9 cellular contexts compared by ENCODE assay signal in genomic region chr7:2693420-2694121, GRCh38. TPM values are rescaled to one million over a fixed set of nuclear protein-coding genes. Genes with fewer than 3 reads are reported as not detected.
DNase-seq lines count a peak whose midpoint lies in the region; ATAC-seq, FAIRE-seq and TF ChIP-seq lines count a peak whose summit lies in the region.
"Not testable (repeated sequence)": the region's sequence is repeated elsewhere in the genome, so short reads cannot be mapped to it uniquely, and the experiment has no call there.
"Had no signal": no experiment of that assay in that cellular context is flagged by ENCODE, and none has a peak within 500 bp of the region (broad histone marks: within the 10 kb centered on the region; RNA-seq: fewer than 3 reads in every experiment).

No MANE protein-coding gene starts in this region.

- H2AFZ ChIP-seq in K562 (ENCODE audit: low read depth, low read length) (peak overlapping the region; percentile 45; the same call in 1 of the 2 replicates), HepG2 (ENCODE audit: low read length) (peak overlapping the region; percentile 42)

- not testable (repeated sequence) for H3K36me3 ChIP-seq in K562 (ENCODE audit: control insufficient read depth, insufficient read depth, low read length); HepG2 (replicated peaks in 1 of 2; ENCODE audit: control insufficient read depth in 1 of 2, insufficient read depth in 2 of 2, low read length in 2 of 2); upper lobe of right lung

- peak; percentile 69 for FAIRE-seq in GM18507 (lab: Jason Lieb, UNC)
- FAIRE-seq in K562 (lab: Jason Lieb, UNC); HepG2 (lab: Jason Lieb, UNC): not testable (repeated sequence)

- H3K27ac Mint-ChIP-seq in memory B cell = not testable (repeated sequence)

- POLR2A ChIA-PET in K562 (lab: Yijun Ruan, JAX) = interaction anchor here (0.6 to 1.2 kb wide), 3 partner anchors 17 to 1945 kb away, joined by 3 to 6 read pairs (median 4); no protein-coding TSS in a partner anchor
- POLR2A ChIA-PET in HepG2 (lab: Yijun Ruan, JAX) = interaction anchor here (1.2 kb wide), 1 partner anchor 16 kb away, joined by 5 read pairs; no protein-coding TSS in a partner anchor

- not testable (repeated sequence) for H3K9me3 Mint-ChIP-seq in memory B cell

- intact Hi-C loops in K562 (cut with micrococcal nuclease); HepG2 (cut with micrococcal nuclease; ENCODE audit: unreplicated experiment); upper lobe of right lung (cut with DNase I): not testable (repeated sequence)

- H3K4me2 ChIP-seq in K562 (ENCODE audit: insufficient read depth, low read length) = not testable (repeated sequence)
- H3K4me2 ChIP-seq in HepG2 (ENCODE audit: low read depth, low read length) = peak overlapping the region; percentile 85

- H4K20me1 ChIP-seq in K562 (replicated peaks; ENCODE audit: control insufficient read depth, insufficient read depth, low read length); HepG2 (ENCODE audit: insufficient read depth, low read length): not testable (repeated sequence)

- not testable (repeated sequence) for H3K36me3 Mint-ChIP-seq in memory B cell

- CTCF ChIA-PET in K562 (lab: Yijun Ruan, JAX; ENCODE audit: low intra/inter-chr PET ratio); HepG2 (lab: Yijun Ruan, JAX; ENCODE audit: low intra/inter-chr PET ratio, low total read pairs): not testable (repeated sequence)

- H3K4me3 Mint-ChIP-seq in memory B cell = peak overlapping the region; percentile 12

- not testable (repeated sequence) for TF ChIP-seq RAD21 in K562 (CRISPR knock-in tag; conservative IDR thresholded peaks at IDR 0.05 in 1 of 2, IDR thresholded peaks at IDR 0.05 in 1 of 2); HepG2 (CRISPR knock-in tag; IDR thresholded peaks at IDR 0.05)

- not testable (repeated sequence) for H3K79me2 ChIP-seq in K562 (ENCODE audit: control insufficient read depth, insufficient read depth, low read length); HepG2 (ENCODE audit: insufficient read depth, low read length)

- BruUV-seq in K562 (replicated peaks; lab: Mats Ljungman, UMichigan); HepG2 (replicated peaks; lab: Mats Ljungman, UMichigan): not testable (repeated sequence)

- 58% methylated on average over 19 of the region's 19 CpGs for WGBS in K562 (ENCODE audit: insufficient coverage, low coverage, missing lambda C conversion rate)
- WGBS in HepG2 (ENCODE audit: low lambda C conversion rate) = 7% methylated on average over 17 of the region's 19 CpGs

- H3K4me3 ChIP-seq in K562, upper lobe of right lung: not testable (repeated sequence)
- peak overlapping the region; percentile 32 to 58 (median 49); a peak in 5 of 6 replicates for H3K4me3 ChIP-seq in HepG2 (replicated peaks in 1 of 3; ENCODE audit: insufficient read depth in 1 of 3, low read depth in 2 of 3, low read length in 3 of 3)

- not testable (repeated sequence) for H3K27ac ChIP-seq in K562 (ENCODE audit: extremely low read depth, low read depth, low read length); HepG2 (ENCODE audit: extremely low read length, insufficient read depth, low read length); upper lobe of right lung

- not testable (repeated sequence) for H3K4me1 ChIP-seq in K562 (replicated peaks in 1 of 2; ENCODE audit: control insufficient read depth in 2 of 2, insufficient read depth in 2 of 2, low read length in 2 of 2); upper lobe of right lung
- H3K4me1 ChIP-seq in HepG2 (ENCODE audit: insufficient read depth, low read length) = peaks cover 43% of the 10 kb centered on the region

- TF ChIP-seq CTCF in K562 (IDR thresholded peaks at IDR 0.05 in 2 of 3, conservative IDR thresholded peaks at IDR 0.05 in 1 of 3; ENCODE audit: insufficient read depth in 2 of 3, low read depth in 1 of 3, low read length in 3 of 3); HepG2 (CRISPR knock-in tag; IDR thresholded peaks at IDR 0.05); upper lobe of right lung (IDR thresholded peaks at IDR 0.05): not testable (repeated sequence)

- DNase-seq in COLO668 (lab: John Stamatoyannopoulos, UW; ENCODE audit: unreplicated experiment) = peak; percentile 58
- DNase-seq in GM18507 (ENCODE audit: extremely low spot score, insufficient read length, low read depth); K562 (ENCODE audit: extremely low read depth in 1 of 4, low spot score in 3 of 4); memory B cell (ENCODE audit: low spot score in 2 of 2): not testable (repeated sequence)
- peak; percentile 17 for DNase-seq in NCI-H510A treated with DMSO at 0.1 percent for 48 hours (lab: John Stamatoyannopoulos, UW)
- peak; percentile 40 for DNase-seq in SW480 (ENCODE audit: low spot score)
- peak; percentile 40 for DNase-seq in HepG2 (ENCODE audit: low spot score)
- DNase-seq in upper lobe of right lung = peak; percentile 78

- TF ChIP-seq POLR2A in K562 (conservative IDR thresholded peaks at IDR 0.05); HepG2 (IDR thresholded peaks at IDR 0.05; ENCODE audit: insufficient read depth in 1 of 2, low read depth in 2 of 2, low read length in 2 of 2): not testable (repeated sequence)

- H3K9me3 ChIP-seq in K562 (replicated peaks; ENCODE audit: control insufficient read depth, insufficient read depth, low read depth, low read length); HepG2 (ENCODE audit: low read length); upper lobe of right lung: not testable (repeated sequence)

- not testable (repeated sequence) for TF ChIP-seq EP300 in K562 (IDR thresholded peaks at IDR 0.05; ENCODE audit: low read length); HepG2 (CRISPR knock-in tag; IDR thresholded peaks at IDR 0.05; ENCODE audit: borderline replicate concordance)
- peak in 1 of 2 experiments; percentile 28; a peak in 1 of 4 replicates for TF ChIP-seq EP300 in HepG2 (IDR thresholded peaks at IDR 0.05; ENCODE audit: low read depth in 2 of 2, low read length in 2 of 2)

- not testable (repeated sequence) for H3K9me1 ChIP-seq in K562 (ENCODE audit: control insufficient read depth, insufficient read depth, low read length)

- peaks cover 12% of the 10 kb centered on the region for H3K4me1 Mint-ChIP-seq in memory B cell

- H3K27me3 Mint-ChIP-seq in memory B cell = peaks cover 11% of the 10 kb centered on the region

- H3K27me3 ChIP-seq in K562 (ENCODE audit: control insufficient read depth in 2 of 2, insufficient read depth in 2 of 2, low read length in 2 of 2) = peaks cover 21 to 42% of the 10 kb centered on the region in 2 experiments
- H3K27me3 ChIP-seq in HepG2 (ENCODE audit: control insufficient read depth in 1 of 2, insufficient read depth in 2 of 2, low read length in 2 of 2) = peaks cover 11 to 52% of the 10 kb centered on the region in 2 experiments
- H3K27me3 ChIP-seq in upper lobe of right lung = peaks cover 14% of the 10 kb centered on the region

- in situ Hi-C loops in K562 (cut with MboI); HepG2 (cut with HindIII; ENCODE audit: extremely low pct_ligation_motif_present, low pct_unique_long_range_greater_than_20kb): not testable (repeated sequence)

- H3K9ac ChIP-seq in K562 (ENCODE audit: insufficient read depth in 1 of 2, low read depth in 2 of 2, low read length in 2 of 2) = not testable (repeated sequence)
- H3K9ac ChIP-seq in HepG2 (ENCODE audit: insufficient read depth, low read depth, low read length) = peak overlapping the region; percentile 38; the same call in 1 of the 2 replicates

- ATAC-seq in K562 = peak; percentile 91
- ATAC-seq in HepG2 = peak; percentile 78
- ATAC-seq in memory B cell (ENCODE audit: low read depth) = peak; percentile 26
- peak; percentile 84 for ATAC-seq in upper lobe of right lung

RNA-seq across cellular contexts. Expression of gene AMZ1, which starts 5.6 kb away (rescaled TPM):
- total RNA-seq in K562 (2011; cell fraction: chromatin; rRNA removed; ENCODE audit: low replicate concordance) = 0.07 and 0.12 TPM in 2 replicates
- total RNA-seq in K562 (2011; cell fraction: nucleolus; rRNA removed) = 0.17 TPM in 1 of 2 replicates, not detected in the other
- 0.07 and 0.08 TPM in 2 replicates for total RNA-seq in K562 (2011; cell fraction: nucleoplasm; rRNA removed)
- total RNA-seq in K562 (2014; rRNA removed) (not detected in 2 replicates), K562 (2014; rRNA removed; fragmentation: Illumina TruSeq; extraction: Trizol) (not detected in 2 replicates), K562 (2015; rRNA removed; fragmentation: Illumina TruSeq; extraction: Trizol) (not detected in 2 replicates), K562 (2021) (not detected in 2 replicates), HepG2 (2016; rRNA removed; fragmentation: Illumina TruSeq; extraction: Trizol) (not detected in 2 replicates), upper lobe of right lung (0.29 TPM)
- polyA plus RNA-seq in K562 (2011; rRNA removed) (not detected in 2 replicates), K562 (2014; fragmentation: Illumina TruSeq; extraction: Trizol) (not detected in 2 replicates), K562 (2014; fragmentation: Nextera tagmentation; extraction: Ambion mirVana) (not detected), K562 (2014; rRNA removed) (not detected in 2 replicates), HepG2 (2011; rRNA removed) (0.03 TPM in 1 of 2 replicates, not detected in the other)
- not detected in 2 replicates for polyA plus RNA-seq in K562 (2011; cell fraction: cytosol; rRNA removed)
- not detected in 2 replicates for polyA plus RNA-seq in K562 (2011; cell fraction: nucleus; rRNA removed)
- polyA plus RNA-seq in K562 (2012) = 0.04 and 0.08 TPM in 2 replicates
- polyA minus RNA-seq in K562 (2011; rRNA and poly(A)+ RNA removed) = 0.04 TPM in 1 of 2 replicates, not detected in the other
- polyA minus RNA-seq in K562 (2011; cell fraction: cytosol; rRNA and poly(A)+ RNA removed) = not detected in 2 replicates
- polyA minus RNA-seq in K562 (2011; cell fraction: nucleus; rRNA and poly(A)+ RNA removed) = not detected in 2 replicates
- total RNA-seq in HepG2 (2016; cell fraction: cytosol; rRNA removed; fragmentation: Illumina TruSeq; extraction: Trizol; ENCODE audit: low read depth) = not detected in 2 replicates
- not detected in 2 replicates for total RNA-seq in HepG2 (2016; cell fraction: insoluble cytoplasmic fraction; rRNA removed; fragmentation: Illumina TruSeq; extraction: Trizol)
- total RNA-seq in HepG2 (2016; cell fraction: membrane; rRNA removed; fragmentation: Illumina TruSeq; extraction: Trizol) = not detected in 2 replicates
- total RNA-seq in HepG2 (2016; cell fraction: nucleus; rRNA removed; fragmentation: Illumina TruSeq; extraction: Trizol) = not detected in 2 replicates
- polyA plus RNA-seq in HepG2 (2011; cell fraction: cytosol; rRNA removed) = 0.01 and 0.04 TPM in 2 replicates
- 0.18 and 0.26 TPM in 2 replicates for polyA plus RNA-seq in HepG2 (2011; cell fraction: nucleus; rRNA removed)
- polyA plus RNA-seq in HepG2 (2012) = 0.05 and 0.07 TPM in 2 replicates
- not detected in 2 replicates for polyA plus RNA-seq in HepG2 (2016; cell fraction: cytosol; fragmentation: Illumina TruSeq; extraction: Trizol; ENCODE audit: low read depth)
- not detected in 2 replicates for polyA plus RNA-seq in HepG2 (2016; cell fraction: insoluble cytoplasmic fraction; fragmentation: Illumina TruSeq; extraction: Trizol; ENCODE audit: low read depth)
- polyA plus RNA-seq in HepG2 (2016; cell fraction: membrane; fragmentation: Illumina TruSeq; extraction: Trizol; ENCODE audit: low read depth) = not detected in 2 replicates
- polyA plus RNA-seq in HepG2 (2016; cell fraction: nucleus; fragmentation: Illumina TruSeq; extraction: Trizol; ENCODE audit: insufficient read depth, low read depth) = not detected in 2 replicates
- 0.30 and 0.84 TPM in 2 replicates for polyA minus RNA-seq in HepG2 (2011; rRNA and poly(A)+ RNA removed; ENCODE audit: low replicate concordance)
- polyA minus RNA-seq in HepG2 (2011; cell fraction: cytosol; rRNA and poly(A)+ RNA removed) = not detected in 2 replicates
- polyA minus RNA-seq in HepG2 (2011; cell fraction: nucleus; rRNA and poly(A)+ RNA removed) = 0.13 TPM in 1 of 2 replicates, not detected in the other
- total RNA-seq: NCI-H460 had no signal

Comparison
In these comparisons a context has a peak if more than half of its experiments do, and no peak if none do; other contexts are left out.
1. ATAC-seq: peak in every context shown above with its lines; median percentile 91 in K562; 84 in upper lobe of right lung; 78 in HepG2; 26 in memory B cell.